In genomic region chr2:229910832-229911412, GRCh38 we compare ENCODE assay signal across 8 cellular contexts. TPM values are rescaled to one million over a fixed set of nuclear protein-coding genes. Genes with fewer than 3 reads are reported as not detected.
DNase-seq lines count a peak whose midpoint lies in the region.

No MANE protein-coding gene starts in this region.

- no peaks in the 10 kb centered on the region for H3K9me3 ChIP-seq in HAP-1

- no peak overlapping the region for H3K4me3 ChIP-seq in HAP-1

- H3K4me1 ChIP-seq in HAP-1 = peaks cover 34% of the 10 kb centered on the region

- DNase-seq in activated naive CD4-positive, alpha-beta T cell treated with anti-CD3 and anti-CD28 coated beads for 36 hours = peak; percentile 36
- no peak for DNase-seq in activated naive CD4-positive, alpha-beta T cell (lab: John Stamatoyannopoulos, UW)
- DNase-seq in HAP-1 (ENCODE audit: low spot score in 2 of 2) (peak; percentile 57 to 61), NCI-H69 (lab: John Stamatoyannopoulos, UW) (peak; percentile 50), dermis blood vessel endothelial cell (peak; percentile 55), renal cortical epithelial cell (ENCODE audit: low read depth) (peak; percentile 39), NCI-H345 (lab: John Stamatoyannopoulos, UW) (no peak)
- DNase-seq in stimulated activated CD4-positive, alpha-beta T cell treated with anti-CD3 and anti-CD28 coated beads, Interleukin-4, amount 100 ng/mL, for 4 hours = no peak

- CTCF ChIA-PET in activated naive CD4-positive, alpha-beta T cell treated with anti-CD3 and anti-CD28 coated beads for 36 hours (lab: Charles Lee) = interaction anchor here (0.6 to 4.6 kb wide), 12 partner anchors 8 to 195 kb away, joined by 3 to 43 read pairs (median 4); partner anchors contain the start of genes FBXO36 and TRIP12

- no peaks in the 10 kb centered on the region for H3K27me3 Mint-ChIP-seq in activated naive CD4-positive, alpha-beta T cell treated with anti-CD3 and anti-CD28 coated beads for 36 hours (ENCODE audit: low read depth)

- intact Hi-C loops in activated naive CD4-positive, alpha-beta T cell treated with anti-CD3 and anti-CD28 coated beads for 36 hours (cut with micrococcal nuclease) = loop anchor here (1.0 to 10.0 kb wide), 5 partner anchors 8 to 704 kb away; no protein-coding TSS in a partner anchor

- peaks cover 12% of the 10 kb centered on the region for H3K36me3 ChIP-seq in HAP-1 (replicated peaks)

- H3K4me1 Mint-ChIP-seq in activated naive CD4-positive, alpha-beta T cell treated with anti-CD3 and anti-CD28 coated beads for 36 hours (ENCODE audit: low read depth) = peaks cover 53% of the 10 kb centered on the region

- peaks cover 14% of the 10 kb centered on the region for H3K36me3 Mint-ChIP-seq in activated naive CD4-positive, alpha-beta T cell treated with anti-CD3 and anti-CD28 coated beads for 36 hours (ENCODE audit: low read depth)

- no peaks in the 10 kb centered on the region for H3K9me3 Mint-ChIP-seq in activated naive CD4-positive, alpha-beta T cell treated with anti-CD3 and anti-CD28 coated beads for 36 hours

- no peak overlapping the region for H3K4me3 Mint-ChIP-seq in activated naive CD4-positive, alpha-beta T cell treated with anti-CD3 and anti-CD28 coated beads for 36 hours

- in situ Hi-C loops in HAP-1 (cut with MboI; ENCODE audit: low sequenced_read_pairs) = no loop called here

- no peaks in the 10 kb centered on the region for H3K27me3 ChIP-seq in HAP-1 (ENCODE audit: low read depth)

- peak overlapping the region; percentile 7 for H3K27ac Mint-ChIP-seq in activated naive CD4-positive, alpha-beta T cell treated with anti-CD3 and anti-CD28 coated beads for 36 hours

RNA-seq across cellular contexts. Expression of gene TRIP12, which starts 10.9 kb away (rescaled TPM):
- 100 to 1,000 TPM; 188 to 190 TPM for total RNA-seq in activated naive CD4-positive, alpha-beta T cell treated with anti-CD3 and anti-CD28 coated beads for 36 hours
- total RNA-seq in dermis blood vessel endothelial cell (238 and 422 TPM in 2 replicates), renal cortical epithelial cell (215 and 346 TPM in 2 replicates)

RNA-seq across cellular contexts. Expression of gene FBXO36, which starts 11.4 kb away (rescaled TPM):
- 1 to 10 TPM; 1.6 to 1.9 TPM for total RNA-seq in activated naive CD4-positive, alpha-beta T cell treated with anti-CD3 and anti-CD28 coated beads for 36 hours
- total RNA-seq in dermis blood vessel endothelial cell (0.98 and 1.0 TPM in 2 replicates), renal cortical epithelial cell (4.2 and 8.0 TPM in 2 replicates)

Comparison
In these comparisons a context has a peak if more than half of its experiments do, and no peak if none do; other contexts are left out.
1. DNase-seq: peak in activated naive CD4-positive, alpha-beta T cell treated with anti-CD3 and anti-CD28 coated beads for 36 hours (single experiment), HAP-1 (2 of 2), NCI-H69 (single experiment), dermis blood vessel endothelial cell (single experiment) and renal cortical epithelial cell (single experiment); none in activated naive CD4-positive, alpha-beta T cell (0 of 4), NCI-H345 (single experiment) and stimulated activated CD4-positive, alpha-beta T cell treated with anti-CD3 and anti-CD28 coated beads, Interleukin-4, amount 100 ng/mL, for 4 hours (0 of 2).